Comparison of ENCODE assay signal across 8 cellular contexts in genomic region chr11:568306-569259, GRCh38. TPM values are rescaled to one million over a fixed set of nuclear protein-coding genes. Genes with fewer than 3 reads are reported as not detected.
DNase-seq lines count a peak whose midpoint lies in the region; ATAC-seq lines count a peak whose summit lies in the region.

No MANE protein-coding gene starts in this region.

- no peaks in the 10 kb centered on the region for H3K27me3 Mint-ChIP-seq in effector memory CD8-positive, alpha-beta T cell

- ATAC-seq in GM21360 (IDR thresholded peaks at IDR 0.05; ENCODE audit: unreplicated experiment): peak; percentile 78
- ATAC-seq in effector memory CD8-positive, alpha-beta T cell (replicated peaks): peak; percentile 89

- peak overlapping the region; percentile 66 to 74 for H3K4me3 Mint-ChIP-seq in effector memory CD8-positive, alpha-beta T cell

- peaks cover 18% of the 10 kb centered on the region for H3K36me3 Mint-ChIP-seq in effector memory CD8-positive, alpha-beta T cell (ENCODE audit: insufficient read depth)

- no peak overlapping the region for H3K27ac Mint-ChIP-seq in effector memory CD8-positive, alpha-beta T cell

- no peaks in the 10 kb centered on the region for H3K9me3 Mint-ChIP-seq in effector memory CD8-positive, alpha-beta T cell

- H3K4me1 Mint-ChIP-seq in effector memory CD8-positive, alpha-beta T cell (ENCODE audit: low read depth in 2 of 2): peaks cover 0 to 1% of the 10 kb centered on the region in 2 donors

- DNase-seq in COLO829 (ENCODE audit: low spot score) (peak; percentile 96), HT-29 (ENCODE audit: low spot score) (peak; percentile 93), NK-92 (lab: John Stamatoyannopoulos, UW; ENCODE audit: unreplicated experiment) (peak; percentile 66), mesenteric fat pad (ENCODE audit: low spot score) (peak; percentile 96)
- peak; percentile 94 for DNase-seq in activated CD8-positive, alpha-beta memory T cell treated with anti-CD3 and anti-CD28 coated beads for 24 hours
- peak; percentile 90 to 95 (median 91) for DNase-seq in effector memory CD8-positive, alpha-beta T cell
- peak; percentile 71 for DNase-seq in stimulated activated CD8-positive, alpha-beta memory T cell treated with anti-CD3 and anti-CD28 coated beads, Interleukin-15, amount 100 ng/mL, for 1 hour (ENCODE audit: low read depth)

RNA-seq across cellular contexts. Expression of gene PHRF1, which starts 7.7 kb away (rescaled TPM):
- total RNA-seq in HT-29 (2014; rRNA removed; shearing (Covaris generic)): 75.3 and 82.0 TPM in 2 replicates
- total RNA-seq in mesenteric fat pad: 29.3 TPM

RNA-seq across cellular contexts. Expression of gene RASSF7, which starts 7.8 kb away (rescaled TPM):
- total RNA-seq in HT-29 (2014; rRNA removed; shearing (Covaris generic)): 515 and 552 TPM in 2 replicates
- total RNA-seq in mesenteric fat pad: 2.0 TPM

RNA-seq across cellular contexts. Expression of gene LMNTD2, which starts 8.0 kb away (rescaled TPM):
- total RNA-seq in HT-29 (2014; rRNA removed; shearing (Covaris generic)): 5.3 and 6.9 TPM in 2 replicates
- 0.87 TPM for total RNA-seq in mesenteric fat pad

RNA-seq across cellular contexts. Expression of gene LRRC56, which starts 31.3 kb away (rescaled TPM):
- 8.1 and 10.0 TPM in 2 replicates for total RNA-seq in HT-29 (2014; rRNA removed; shearing (Covaris generic))
- total RNA-seq in mesenteric fat pad: 0.71 TPM

RNA-seq across cellular contexts. Expression of gene HRAS, which starts 33.2 kb away (rescaled TPM):
- total RNA-seq in HT-29 (2014; rRNA removed; shearing (Covaris generic)): 217 and 259 TPM in 2 replicates
- 65.2 TPM for total RNA-seq in mesenteric fat pad

Comparison
In these comparisons a context has a peak if more than half of its experiments do, and no peak if none do; other contexts are left out.
1. Peak in every context shown above with its lines: DNase-seq and ATAC-seq.
2. RNA of gene RASSF7, which starts 7.8 kb away (total RNA-seq): 515 to 552 TPM in HT-29; 2.0 TPM in mesenteric fat pad (single experiment); every median in the first group is over 100 times any median in the second.